In the genomic region with DNA sequence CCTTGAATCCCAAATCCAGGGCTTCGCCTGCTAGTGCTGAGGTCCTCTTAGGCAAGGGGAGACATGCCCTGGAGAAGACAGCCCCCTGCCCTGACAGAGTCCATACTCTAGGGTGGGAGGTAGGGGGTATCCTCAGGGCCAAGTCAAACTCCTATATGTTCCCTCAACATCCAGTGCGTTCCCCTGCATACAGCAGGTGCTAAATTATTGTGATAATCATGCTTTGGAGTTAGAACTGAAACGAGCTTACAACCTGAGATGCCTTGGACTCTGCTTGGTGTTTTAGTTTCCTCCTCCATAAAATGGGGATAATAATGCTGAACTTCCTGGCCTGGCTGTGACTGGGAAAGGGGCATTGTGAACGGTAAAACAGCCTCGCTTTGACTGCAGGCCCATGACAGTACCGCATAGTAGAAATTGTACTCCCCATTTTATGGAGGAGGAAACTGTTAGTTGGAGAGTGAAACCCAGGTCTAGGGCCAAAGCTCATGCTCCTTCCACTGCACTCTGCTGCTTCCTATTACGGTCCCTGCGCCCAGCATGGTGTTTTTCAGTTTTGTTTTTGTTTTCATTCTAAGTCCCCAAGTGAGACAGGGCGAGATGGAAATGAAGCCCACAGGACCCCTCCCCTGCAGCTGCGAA, we compare ENCODE assay signal across 12 cellular contexts.
"Had no signal": no experiment of that assay in that cellular context is flagged by ENCODE, and none has a peak within 500 bp of the region (broad histone marks: within the 10 kb centered on the region; RNA-seq: fewer than 3 reads in every experiment).

No MANE protein-coding gene starts in this region.

- H3K27me3 Mint-ChIP-seq: activated CD4-positive, alpha-beta T cell treated with anti-CD3 and anti-CD28 coated beads, Interleukin-2, amount 10 ng/mL, durations not matched to agents 7 days and 5 days; activated naive CD8-positive, alpha-beta T cell treated with anti-CD3 and anti-CD28 coated beads for 36 hours; naive thymus-derived CD8-positive, alpha-beta T cell; stimulated activated naive CD8-positive, alpha-beta T cell treated with anti-CD3 and anti-CD28 coated beads, Interleukin-15, Interleukin-2, amounts not matched to agents 100 ng/mL and 50 ng/mL, for 24 hours had no signal

- H3K36me3 ChIP-seq: gastrocnemius medialis, heart right ventricle had no signal

- H3K9me3 Mint-ChIP-seq: activated CD4-positive, alpha-beta T cell treated with anti-CD3 and anti-CD28 coated beads, Interleukin-2, amount 10 ng/mL, durations not matched to agents 7 days and 5 days; activated naive CD8-positive, alpha-beta T cell treated with anti-CD3 and anti-CD28 coated beads for 36 hours; naive thymus-derived CD8-positive, alpha-beta T cell; stimulated activated naive CD8-positive, alpha-beta T cell treated with anti-CD3 and anti-CD28 coated beads, Interleukin-15, Interleukin-2, amounts not matched to agents 100 ng/mL and 50 ng/mL, for 24 hours had no signal

- H3K9me3 ChIP-seq: gastrocnemius medialis, heart right ventricle had no signal

- H3K27ac ChIP-seq: epithelial cell of prostate, gastrocnemius medialis, heart right ventricle had no signal

- ATAC-seq: gastrocnemius medialis; heart right ventricle; naive thymus-derived CD8-positive, alpha-beta T cell had no signal

- H3K27me3 ChIP-seq: gastrocnemius medialis, heart right ventricle had no signal

- DNase-seq: activated CD4-positive, alpha-beta T cell treated with anti-CD3 and anti-CD28 coated beads, Interleukin-2, amount 10 ng/mL, durations not matched to agents 7 days and 5 days; activated CD4-positive, CD25-positive, alpha-beta regulatory T cell; activated CD8-positive, alpha-beta memory T cell treated with anti-CD3 and anti-CD28 coated beads for 24 hours; activated naive CD8-positive, alpha-beta T cell treated with anti-CD3 and anti-CD28 coated beads for 36 hours; effector CD8-positive, alpha-beta T cell; gastrocnemius medialis; heart right ventricle; stimulated activated CD4-positive, alpha-beta T cell treated with anti-CD3 and anti-CD28 coated beads, Interleukin-4, amount 100 ng/mL, for 24 hours; T-helper 2 cell had no signal

- H3K36me3 Mint-ChIP-seq: activated naive CD8-positive, alpha-beta T cell treated with anti-CD3 and anti-CD28 coated beads for 36 hours; naive thymus-derived CD8-positive, alpha-beta T cell had no signal

- H3K4me3 ChIP-seq: gastrocnemius medialis, heart right ventricle had no signal

- H3K27ac Mint-ChIP-seq: activated CD4-positive, alpha-beta T cell treated with anti-CD3 and anti-CD28 coated beads, Interleukin-2, amount 10 ng/mL, durations not matched to agents 7 days and 5 days; activated naive CD8-positive, alpha-beta T cell treated with anti-CD3 and anti-CD28 coated beads for 36 hours; naive thymus-derived CD8-positive, alpha-beta T cell; stimulated activated naive CD8-positive, alpha-beta T cell treated with anti-CD3 and anti-CD28 coated beads, Interleukin-15, Interleukin-2, amounts not matched to agents 100 ng/mL and 50 ng/mL, for 24 hours had no signal

- H3K4me3 Mint-ChIP-seq: activated CD4-positive, alpha-beta T cell treated with anti-CD3 and anti-CD28 coated beads, Interleukin-2, amount 10 ng/mL, durations not matched to agents 7 days and 5 days; activated naive CD8-positive, alpha-beta T cell treated with anti-CD3 and anti-CD28 coated beads for 36 hours; naive thymus-derived CD8-positive, alpha-beta T cell; stimulated activated naive CD8-positive, alpha-beta T cell treated with anti-CD3 and anti-CD28 coated beads, Interleukin-15, Interleukin-2, amounts not matched to agents 100 ng/mL and 50 ng/mL, for 24 hours had no signal
